7 cellular contexts compared by ENCODE assay signal in genomic region chr3:195154793-195155535, GRCh38.
DNase-seq lines count a peak whose midpoint lies in the region; ATAC-seq and TF ChIP-seq lines count a peak whose summit lies in the region.

No MANE protein-coding gene starts in this region.

- POLR2A ChIA-PET in MCF 10A (lab: Yijun Ruan, JAX): interaction anchor here (0.6 to 2.2 kb wide), 5 partner anchors 15 to 55 kb away, joined by 3 to 10 read pairs (median 4); no protein-coding TSS in a partner anchor

- no peak overlapping the region for H3K4me3 Mint-ChIP-seq in MCF 10A (ENCODE audit: unreplicated experiment)

- CTCF ChIA-PET in MCF 10A (lab: Yijun Ruan, JAX): interaction anchor here (0.6 to 1.1 kb wide), 2 partner anchors 12 to 124 kb away, joined by 3 to 4 read pairs; no protein-coding TSS in a partner anchor

- H3K4me1 Mint-ChIP-seq in MCF 10A (ENCODE audit: insufficient read depth, unreplicated experiment): peaks cover 31% of the 10 kb centered on the region

- TF ChIP-seq CTCF in MCF 10A (IDR thresholded peaks at IDR 0.05; ENCODE audit: unreplicated experiment): no peak

- H3K27ac Mint-ChIP-seq in MCF 10A (ENCODE audit: low read depth, unreplicated experiment): peak overlapping the region; percentile 31

- intact Hi-C loops in MCF 10A (cut with micrococcal nuclease): no loop called here

- H3K27me3 Mint-ChIP-seq in MCF 10A (ENCODE audit: insufficient read depth, unreplicated experiment): no peaks in the 10 kb centered on the region

- peak; percentile 47 for ATAC-seq in GM21447 (IDR thresholded peaks at IDR 0.05; ENCODE audit: unreplicated experiment)
- ATAC-seq in HG02759 (IDR thresholded peaks at IDR 0.05; ENCODE audit: unreplicated experiment): no peak

- H3K4me3 ChIP-seq in skeletal muscle cell (ENCODE audit: low read depth, low read length): no peak overlapping the region

- no peaks in the 10 kb centered on the region for H3K9me3 Mint-ChIP-seq in MCF 10A (ENCODE audit: unreplicated experiment)

- BruUV-seq in MCF 10A (replicated peaks; lab: Mats Ljungman, UMichigan): no TSS peak

- no peaks in the 10 kb centered on the region for H3K36me3 Mint-ChIP-seq in MCF 10A (ENCODE audit: insufficient read depth, unreplicated experiment)

- DNase-seq in NCI-H2081 (lab: John Stamatoyannopoulos, UW) (peak; percentile 87 to 93), MCF 10A (ENCODE audit: unreplicated experiment) (peak; percentile 94), inferior parietal cortex (ENCODE audit: extremely low spot score) (peak; percentile 60), skeletal muscle cell (ENCODE audit: low read depth) (peak; percentile 91), DMS114 treated with DMSO at 0.1 percent for 48 hours (lab: John Stamatoyannopoulos, UW; ENCODE audit: unreplicated experiment) (no peak)
